In the genomic region with DNA sequence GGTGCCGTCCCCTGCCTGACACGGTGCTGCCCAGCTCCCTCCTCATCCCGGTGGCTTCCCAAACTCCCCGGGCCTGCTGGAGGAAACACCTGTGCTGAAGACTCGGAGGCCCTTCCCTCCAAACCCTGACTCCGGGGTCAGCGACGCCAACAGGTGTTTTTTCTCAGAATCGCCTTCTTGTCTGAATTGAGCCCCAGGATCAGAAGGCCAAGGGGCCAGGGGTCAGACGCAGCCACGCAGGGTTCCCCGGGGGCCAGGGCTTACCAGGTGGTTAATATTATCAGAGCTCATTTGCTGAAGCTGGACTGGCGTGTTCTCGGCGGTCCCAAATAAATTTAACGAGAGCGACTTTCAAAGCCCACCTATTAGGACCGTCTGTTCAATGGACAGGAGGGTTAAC, we compare ENCODE assay signal across 8 cellular contexts.
"Had no signal": no experiment of that assay in that cellular context is flagged by ENCODE, and none has a peak within 500 bp of the region (broad histone marks: within the 10 kb centered on the region; RNA-seq: fewer than 3 reads in every experiment).

No MANE protein-coding gene starts in this region.

- H3K4me1 ChIP-seq: HAP-1 had no signal

- DNase-seq: GM23248, GOT3, H7, H9, HCEC 1CT, HFFc6 had no signal

- H3K9me3 ChIP-seq: HAP-1 had no signal

- H3K4me3 ChIP-seq: GM23248, GM23338, HAP-1 had no signal

- H3K27ac ChIP-seq: GM23248 had no signal

- H3K36me3 ChIP-seq: HAP-1 had no signal
